1 cellular context compared by ENCODE assay signal in genomic region chr1:155844860-155845259, GRCh38.
TF ChIP-seq lines count a peak whose summit lies in the region.

No MANE protein-coding gene starts in this region.

TF ChIP-seq in GM23338, 12 proteins besides CTCF, POLR2A, EP300 and RAD21 (continued from another document):
- TF ChIP-seq ETS1 (IDR thresholded peaks at IDR 0.05) = no peak
- TF ChIP-seq STAT1 (IDR thresholded peaks at IDR 0.05; ENCODE audit: unreplicated experiment) = no peak
- TF ChIP-seq POLR2AphosphoS5 (IDR thresholded peaks at IDR 0.05; ENCODE audit: low read depth) = no peak
- TF ChIP-seq ZNF114 (CRISPR knock-in tag; IDR thresholded peaks at IDR 0.05) = no peak
- no peak for TF ChIP-seq EZH2phosphoT487 (IDR thresholded peaks at IDR 0.05; ENCODE audit: unreplicated experiment)
- TF ChIP-seq NANOG (IDR thresholded peaks at IDR 0.05; ENCODE audit: borderline replicate concordance) = no peak
- TF ChIP-seq JUNB (IDR thresholded peaks at IDR 0.05; ENCODE audit: unreplicated experiment) = no peak
- no peak for TF ChIP-seq ZNF462 (CRISPR knock-in tag; IDR thresholded peaks at IDR 0.05)
- no peak for TF ChIP-seq ZNF331 (CRISPR knock-in tag; IDR thresholded peaks at IDR 0.05; ENCODE audit: low read depth)
- no peak for TF ChIP-seq CREB1 (CRISPR knock-in tag; IDR thresholded peaks at IDR 0.05; ENCODE audit: low read depth)
TF ChIP-seq in GM23338: peak in this region for 0.
